Comparison of ENCODE assay signal across 2 cellular contexts in the genomic region with DNA sequence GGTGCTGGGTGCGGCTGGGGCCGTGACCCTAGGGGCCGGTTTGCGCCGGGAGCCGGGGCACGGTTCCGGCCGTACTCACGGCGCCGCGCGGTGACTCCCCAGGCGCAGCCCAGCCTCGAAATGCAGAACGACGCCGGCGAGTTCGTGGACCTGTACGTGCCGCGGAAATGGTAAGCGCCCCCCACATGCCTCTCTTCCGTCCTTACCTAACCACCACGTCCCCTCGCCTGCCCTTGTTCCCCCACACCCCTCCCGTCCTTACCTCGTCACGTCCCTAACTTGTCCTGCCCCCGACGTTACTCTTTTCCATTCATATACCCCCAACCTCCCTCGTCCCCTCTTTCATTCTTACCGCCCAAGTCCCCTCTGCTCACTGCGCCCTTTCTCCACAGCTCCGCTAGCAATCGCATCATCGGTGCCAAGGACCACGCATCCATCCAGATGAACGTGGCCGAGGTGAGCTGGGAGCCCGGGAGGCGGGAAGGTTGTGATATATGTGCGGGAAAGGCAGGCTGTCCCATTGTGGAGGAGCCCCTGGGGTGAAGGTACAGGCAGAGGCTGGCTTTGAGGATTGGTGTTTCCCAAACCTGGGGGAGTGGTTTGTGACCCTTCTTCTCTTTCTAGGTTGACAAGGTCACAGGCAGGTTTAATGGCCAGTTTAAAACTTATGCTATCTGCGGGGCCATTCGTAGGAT.
TF ChIP-seq lines count a peak whose summit lies in the region.

No MANE protein-coding gene starts in this region.

TF ChIP-seq in SK-N-SH, 30 proteins besides CTCF, POLR2A, EP300 and RAD21 (continued from another document):
- TF ChIP-seq, protein P1, sequence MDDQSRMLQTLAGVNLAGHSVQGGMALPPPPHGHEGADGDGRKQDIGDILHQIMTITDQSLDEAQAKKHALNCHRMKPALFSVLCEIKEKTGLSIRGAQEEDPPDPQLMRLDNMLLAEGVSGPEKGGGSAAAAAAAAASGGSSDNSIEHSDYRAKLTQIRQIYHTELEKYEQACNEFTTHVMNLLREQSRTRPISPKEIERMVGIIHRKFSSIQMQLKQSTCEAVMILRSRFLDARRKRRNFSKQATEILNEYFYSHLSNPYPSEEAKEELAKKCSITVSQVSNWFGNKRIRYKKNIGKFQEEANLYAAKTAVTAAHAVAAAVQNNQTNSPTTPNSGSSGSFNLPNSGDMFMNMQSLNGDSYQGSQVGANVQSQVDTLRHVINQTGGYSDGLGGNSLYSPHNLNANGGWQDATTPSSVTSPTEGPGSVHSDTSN (IDR thresholded peaks at IDR 0.05): no peak
- no peak for TF ChIP-seq EZH2phosphoT487 (IDR thresholded peaks at IDR 0.05; ENCODE audit: borderline replicate concordance, low read depth)
- TF ChIP-seq NRF1 (IDR thresholded peaks at IDR 0.05; ENCODE audit: low read depth, low read length): no peak
- TF ChIP-seq TCF12 (IDR thresholded peaks at IDR 0.05): no peak
- no peak for TF ChIP-seq GABPA (IDR thresholded peaks at IDR 0.05; ENCODE audit: low read depth)
- no peak for TF ChIP-seq JUND (IDR thresholded peaks at IDR 0.05)
- TF ChIP-seq SIN3A (IDR thresholded peaks at IDR 0.05; ENCODE audit: borderline replicate concordance, low read depth, low read length): no peak
- TF ChIP-seq, protein P2, sequence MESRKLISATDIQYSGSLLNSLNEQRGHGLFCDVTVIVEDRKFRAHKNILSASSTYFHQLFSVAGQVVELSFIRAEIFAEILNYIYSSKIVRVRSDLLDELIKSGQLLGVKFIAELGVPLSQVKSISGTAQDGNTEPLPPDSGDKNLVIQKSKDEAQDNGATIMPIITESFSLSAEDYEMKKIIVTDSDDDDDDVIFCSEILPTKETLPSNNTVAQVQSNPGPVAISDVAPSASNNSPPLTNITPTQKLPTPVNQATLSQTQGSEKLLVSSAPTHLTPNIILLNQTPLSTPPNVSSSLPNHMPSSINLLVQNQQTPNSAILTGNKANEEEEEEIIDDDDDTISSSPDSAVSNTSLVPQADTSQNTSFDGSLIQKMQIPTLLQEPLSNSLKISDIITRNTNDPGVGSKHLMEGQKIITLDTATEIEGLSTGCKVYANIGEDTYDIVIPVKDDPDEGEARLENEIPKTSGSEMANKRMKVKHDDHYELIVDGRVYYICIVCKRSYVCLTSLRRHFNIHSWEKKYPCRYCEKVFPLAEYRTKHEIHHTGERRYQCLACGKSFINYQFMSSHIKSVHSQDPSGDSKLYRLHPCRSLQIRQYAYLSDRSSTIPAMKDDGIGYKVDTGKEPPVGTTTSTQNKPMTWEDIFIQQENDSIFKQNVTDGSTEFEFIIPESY (IDR thresholded peaks at IDR 0.05; ENCODE audit: borderline replicate concordance, low read depth): no peak
- no peak for TF ChIP-seq FOXJ3 (CRISPR knock-in tag; IDR thresholded peaks at IDR 0.05)
- no peak for TF ChIP-seq GATA2 (CRISPR knock-in tag; IDR thresholded peaks at IDR 0.05)
- TF ChIP-seq SMC3 (IDR thresholded peaks at IDR 0.05; ENCODE audit: low read depth, low read length): no peak
- no peak for TF ChIP-seq MXI1 (IDR thresholded peaks at IDR 0.05; ENCODE audit: low read depth, low read length)
- TF ChIP-seq, protein P3, sequence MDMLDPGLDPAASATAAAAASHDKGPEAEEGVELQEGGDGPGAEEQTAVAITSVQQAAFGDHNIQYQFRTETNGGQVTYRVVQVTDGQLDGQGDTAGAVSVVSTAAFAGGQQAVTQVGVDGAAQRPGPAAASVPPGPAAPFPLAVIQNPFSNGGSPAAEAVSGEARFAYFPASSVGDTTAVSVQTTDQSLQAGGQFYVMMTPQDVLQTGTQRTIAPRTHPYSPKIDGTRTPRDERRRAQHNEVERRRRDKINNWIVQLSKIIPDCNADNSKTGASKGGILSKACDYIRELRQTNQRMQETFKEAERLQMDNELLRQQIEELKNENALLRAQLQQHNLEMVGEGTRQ (IDR thresholded peaks at IDR 0.05; ENCODE audit: borderline replicate concordance, low read depth, low read length): no peak
- no peak for TF ChIP-seq YY1 (IDR thresholded peaks at IDR 0.05; ENCODE audit: low read depth)
- no peak for TF ChIP-seq FOXM1 (IDR thresholded peaks at IDR 0.05; ENCODE audit: low read depth)

TF ChIP-seq in SK-N-SH treated with all-trans-retinoic acid at 6 μM for 48 hours, 23 proteins besides CTCF, POLR2A, EP300 and RAD21 (continued from another document):
- TF ChIP-seq, protein P4, sequence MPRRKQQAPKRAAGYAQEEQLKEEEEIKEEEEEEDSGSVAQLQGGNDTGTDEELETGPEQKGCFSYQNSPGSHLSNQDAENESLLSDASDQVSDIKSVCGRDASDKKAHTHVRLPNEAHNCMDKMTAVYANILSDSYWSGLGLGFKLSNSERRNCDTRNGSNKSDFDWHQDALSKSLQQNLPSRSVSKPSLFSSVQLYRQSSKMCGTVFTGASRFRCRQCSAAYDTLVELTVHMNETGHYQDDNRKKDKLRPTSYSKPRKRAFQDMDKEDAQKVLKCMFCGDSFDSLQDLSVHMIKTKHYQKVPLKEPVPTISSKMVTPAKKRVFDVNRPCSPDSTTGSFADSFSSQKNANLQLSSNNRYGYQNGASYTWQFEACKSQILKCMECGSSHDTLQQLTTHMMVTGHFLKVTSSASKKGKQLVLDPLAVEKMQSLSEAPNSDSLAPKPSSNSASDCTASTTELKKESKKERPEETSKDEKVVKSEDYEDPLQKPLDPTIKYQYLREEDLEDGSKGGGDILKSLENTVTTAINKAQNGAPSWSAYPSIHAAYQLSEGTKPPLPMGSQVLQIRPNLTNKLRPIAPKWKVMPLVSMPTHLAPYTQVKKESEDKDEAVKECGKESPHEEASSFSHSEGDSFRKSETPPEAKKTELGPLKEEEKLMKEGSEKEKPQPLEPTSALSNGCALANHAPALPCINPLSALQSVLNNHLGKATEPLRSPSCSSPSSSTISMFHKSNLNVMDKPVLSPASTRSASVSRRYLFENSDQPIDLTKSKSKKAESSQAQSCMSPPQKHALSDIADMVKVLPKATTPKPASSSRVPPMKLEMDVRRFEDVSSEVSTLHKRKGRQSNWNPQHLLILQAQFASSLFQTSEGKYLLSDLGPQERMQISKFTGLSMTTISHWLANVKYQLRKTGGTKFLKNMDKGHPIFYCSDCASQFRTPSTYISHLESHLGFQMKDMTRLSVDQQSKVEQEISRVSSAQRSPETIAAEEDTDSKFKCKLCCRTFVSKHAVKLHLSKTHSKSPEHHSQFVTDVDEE (CRISPR knock-in tag; IDR thresholded peaks at IDR 0.05): no peak
TF ChIP-seq in SK-N-SH treated with all-trans-retinoic acid at 6 μM for 48 hours: peak in this region for 0.
